ENCODE assay signal across 8 cellular contexts in genomic region chr12:6923851-6924250, GRCh38. TPM values are rescaled to one million over a fixed set of nuclear protein-coding genes. Genes with fewer than 3 reads are reported as not detected.
DNase-seq lines count a peak whose midpoint lies in the region; ATAC-seq and TF ChIP-seq lines count a peak whose summit lies in the region.
"Had no signal": no experiment of that assay in that cellular context is flagged by ENCODE, and none has a peak within 500 bp of the region (broad histone marks: within the 10 kb centered on the region; RNA-seq: fewer than 3 reads in every experiment).

No MANE protein-coding gene starts in this region.

- H3K4me1 ChIP-seq in GM23338 (ENCODE audit: insufficient read depth) (peaks cover 30% of the 10 kb centered on the region), parathyroid adenoma (peaks cover 27% of the 10 kb centered on the region)

- H3K9me3 Mint-ChIP-seq in GM23338, result no peaks in the 10 kb centered on the region; the same call in 1 of the 3 replicates

- H3K79me2 ChIP-seq in GM23338 (replicated peaks; ENCODE audit: insufficient read depth) (peaks cover 12% of the 10 kb centered on the region), parathyroid adenoma (peaks cover 10% of the 10 kb centered on the region)

- H3K36me3 Mint-ChIP-seq in GM23338 (ENCODE audit: low read depth), result peaks cover 39% of the 10 kb centered on the region

- ATAC-seq in GM23338 (no peak), GM19467 (IDR thresholded peaks at IDR 0.05; ENCODE audit: unreplicated experiment) (no peak)

- DNase-seq in GM23338 (ENCODE audit: low spot score) (no peak), NCI-H524 treated with DMSO at 0.1 percent for 48 hours (lab: John Stamatoyannopoulos, UW) (no peak)
- no peak for DNase-seq in stimulated activated CD4-positive, alpha-beta T cell treated with anti-CD3 and anti-CD28 coated beads, Interleukin-12 subunit alpha, Interleukin-12 subunit beta, amount 100 ng/mL, for 4 hours

- no peaks in the 10 kb centered on the region; the same call in none of the 2 replicates for H3K36me3 ChIP-seq in GM23338 (ENCODE audit: insufficient read depth)
- H3K36me3 ChIP-seq in parathyroid adenoma (ENCODE audit: control insufficient read depth, insufficient read depth, low read length), result no peaks in the 10 kb centered on the region

- no peak overlapping the region for H3K4me3 ChIP-seq in GM23338
- H3K4me3 ChIP-seq in parathyroid adenoma (ENCODE audit: low read depth, low read length), result no peak overlapping the region

- peaks cover 35% of the 10 kb centered on the region for H3K27me3 Mint-ChIP-seq in GM23338 (ENCODE audit: insufficient read depth, low read depth, poor library complexity)

- H3K27ac Mint-ChIP-seq in GM23338, result peak overlapping the region; percentile 97; the same call in 1 of the 2 replicates

- no peaks in the 10 kb centered on the region; the same call in 1 of the 2 replicates for H4K20me1 ChIP-seq in GM23338 (replicated peaks; ENCODE audit: insufficient read depth)

- no peak for TF ChIP-seq CTCF in GM23338 (conservative IDR thresholded peaks at IDR 0.05; ENCODE audit: low read depth in 2 of 2)
- no peak for TF ChIP-seq CTCF in parathyroid adenoma (IDR thresholded peaks at IDR 0.05)

- H3F3A ChIP-seq in GM23338 (replicated peaks; ENCODE audit: low read depth), result peaks cover 24% of the 10 kb centered on the region

- H3K9me3 ChIP-seq in parathyroid adenoma (ENCODE audit: control insufficient read depth, low read length), result no peaks in the 10 kb centered on the region

- H3K9me2 ChIP-seq in GM23338 (ENCODE audit: insufficient read depth), result no peaks in the 10 kb centered on the region

- H3K9ac ChIP-seq in parathyroid adenoma, result no peak overlapping the region

- H3K4me2 ChIP-seq in GM23338 (no peak overlapping the region), parathyroid adenoma (ENCODE audit: low read length) (no peak overlapping the region)

- H2AFZ ChIP-seq in GM23338 (no peak overlapping the region), parathyroid adenoma (no peak overlapping the region)

- H3K27ac ChIP-seq in GM23338 (ENCODE audit: low read depth) (no peak overlapping the region), angular gyrus (ENCODE audit: low read depth, low read length) (peak overlapping the region; percentile 96), parathyroid adenoma (peak overlapping the region; percentile 91)

- H3K27me3 ChIP-seq in GM23338 (ENCODE audit: insufficient read depth) (no peaks in the 10 kb centered on the region), parathyroid adenoma (ENCODE audit: control insufficient read depth, insufficient read depth, low read length) (no peaks in the 10 kb centered on the region)

- peak overlapping the region; percentile 81; the same call in 1 of the 3 replicates for H3K4me3 Mint-ChIP-seq in GM23338

- H3K4me1 Mint-ChIP-seq in GM23338, result peaks cover 53% of the 10 kb centered on the region

TF ChIP-seq in GM23338, 12 proteins besides CTCF, POLR2A, EP300 and RAD21 (continues in another document):
- no peak for TF ChIP-seq NANOG (IDR thresholded peaks at IDR 0.05; ENCODE audit: borderline replicate concordance)
- TF ChIP-seq CREB1 (CRISPR knock-in tag; IDR thresholded peaks at IDR 0.05; ENCODE audit: low read depth), result no peak
- TF ChIP-seq EZH2phosphoT487 (IDR thresholded peaks at IDR 0.05; ENCODE audit: unreplicated experiment), result no peak
- TF ChIP-seq EZH2 (IDR thresholded peaks at IDR 0.05; ENCODE audit: low read depth, unreplicated experiment), result no peak
- no peak for TF ChIP-seq ZNF462 (CRISPR knock-in tag; IDR thresholded peaks at IDR 0.05)
- no peak for TF ChIP-seq REST (IDR thresholded peaks at IDR 0.05; ENCODE audit: unreplicated experiment)
- TF ChIP-seq ZNF331 (CRISPR knock-in tag; IDR thresholded peaks at IDR 0.05; ENCODE audit: low read depth), result no peak

RNA-seq across cellular contexts. Expression of gene ATN1, which starts 3.9 kb away (rescaled TPM):
- total RNA-seq in GM23338 (2014; rRNA removed; shearing (Covaris generic)), result 49.6 and 52.8 TPM in 2 replicates
- polyA plus RNA-seq in GM23338 (2016; fragmentation: Nextera tagmentation; extraction: Ambion mirVana), result 27.2 and 29.5 TPM in 2 replicates

RNA-seq across cellular contexts. Expression of gene ENO2, which starts 9.5 kb away (rescaled TPM):
- total RNA-seq in GM23338 (2014; rRNA removed; shearing (Covaris generic)), result 50.8 and 53.5 TPM in 2 replicates
- 43.5 and 50.0 TPM in 2 replicates for polyA plus RNA-seq in GM23338 (2016; fragmentation: Nextera tagmentation; extraction: Ambion mirVana)

RNA-seq across cellular contexts. Expression of gene LRRC23, which starts 19.2 kb away (rescaled TPM):
- total RNA-seq in GM23338 (2014; rRNA removed; shearing (Covaris generic)), result 2.5 and 9.1 TPM in 2 replicates
- 2.4 and 2.9 TPM in 2 replicates for polyA plus RNA-seq in GM23338 (2016; fragmentation: Nextera tagmentation; extraction: Ambion mirVana)

RNA-seq across cellular contexts. Expression of gene RNU7-1, which starts 19.8 kb away (rescaled TPM):
- total RNA-seq in GM23338 (2014; rRNA removed; shearing (Covaris generic)), result not detected in 2 replicates
- polyA plus RNA-seq in GM23338 (2016; fragmentation: Nextera tagmentation; extraction: Ambion mirVana), result not detected in 2 replicates
- total RNA-seq: chondrocyte, omental fat pad had no signal

RNA-seq across cellular contexts. Expression of gene C12orf57, which starts 20.0 kb away (rescaled TPM):
- total RNA-seq in GM23338 (2014; rRNA removed; shearing (Covaris generic)), result 186 and 204 TPM in 2 replicates
- 262 and 285 TPM in 2 replicates for polyA plus RNA-seq in GM23338 (2016; fragmentation: Nextera tagmentation; extraction: Ambion mirVana)
